In the genomic region with DNA sequence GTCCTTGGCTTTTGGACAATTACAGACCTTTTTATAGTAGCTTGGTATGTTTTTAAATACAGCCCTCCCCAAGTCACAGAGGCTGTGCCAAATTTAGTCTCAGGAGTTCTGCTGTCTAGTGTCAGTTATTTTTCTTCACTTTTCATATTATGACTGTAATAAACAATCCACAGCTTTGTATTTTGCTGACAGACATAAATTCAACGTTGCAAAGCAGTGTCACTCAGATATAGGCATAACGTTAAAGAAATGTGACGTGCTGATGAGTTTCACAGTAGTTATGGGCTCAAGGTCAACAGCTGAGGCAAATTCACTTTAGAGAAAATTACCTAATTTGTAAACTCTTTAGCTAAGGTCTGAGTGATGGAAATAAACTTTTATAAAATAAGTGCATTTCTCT, we compare ENCODE assay signal across 21 cellular contexts.
DNase-seq lines count a peak whose midpoint lies in the region; FAIRE-seq and TF ChIP-seq lines count a peak whose summit lies in the region.
"Had no signal": no experiment of that assay in that cellular context is flagged by ENCODE, and none has a peak within 500 bp of the region (broad histone marks: within the 10 kb centered on the region; RNA-seq: fewer than 3 reads in every experiment).

No MANE protein-coding gene starts in this region.

- TF ChIP-seq EP300 in neural cell (conservative IDR thresholded peaks at IDR 0.05; ENCODE audit: poor library complexity, severe bottlenecking): peak; percentile 48

- H3K79me2 ChIP-seq in OCI-LY1 (ENCODE audit: insufficient read depth, low read length): peaks cover 48% of the 10 kb centered on the region
- H3K79me2 ChIP-seq in neural cell (replicated peaks; ENCODE audit: insufficient read depth, low read length): no peaks in the 10 kb centered on the region

- H3K4me2 ChIP-seq in OCI-LY1 (ENCODE audit: low read length) (peak overlapping the region; percentile 81), neural cell (ENCODE audit: low read length) (no peak overlapping the region)
- H3K4me2 ChIP-seq: BLaER1 had no signal

- no peak for TF ChIP-seq RAD21 in neural cell (conservative IDR thresholded peaks at IDR 0.05)

- H3K4me3 ChIP-seq in OCI-LY1 (ENCODE audit: low read depth, low read length, poor library complexity, severe bottlenecking) (peak overlapping the region; percentile 57), neural cell (ENCODE audit: low read length) (no peak overlapping the region)
- H3K4me3 ChIP-seq: BLaER1, GM12878, GM23248 had no signal

- H3K9me2 ChIP-seq in OCI-LY1 (ENCODE audit: low read depth, low read length): no peaks in the 10 kb centered on the region
- H3K9me2 ChIP-seq in neural cell (ENCODE audit: insufficient read depth, low read length): no peaks in the 10 kb centered on the region

- peak; percentile 60 for FAIRE-seq in D721Med (lab: Jason Lieb, UNC)
- FAIRE-seq: GM12878, GM19239, H1 had no signal

- H3K27me3 ChIP-seq in OCI-LY1 (ENCODE audit: insufficient read depth, low read length): no peaks in the 10 kb centered on the region
- no peaks in the 10 kb centered on the region for H3K27me3 ChIP-seq in neural cell (ENCODE audit: insufficient read depth, low read depth, low read length)
- H3K27me3 ChIP-seq: BLaER1 had no signal

- H3K9ac ChIP-seq in OCI-LY1 (ENCODE audit: low read length) (peak overlapping the region; percentile 77), neural cell (ENCODE audit: low read length) (no peak overlapping the region)
- H3K9ac ChIP-seq: BLaER1, GM23248 had no signal

- H4K20me1 ChIP-seq in OCI-LY1 (ENCODE audit: insufficient read depth, low read length): no peaks in the 10 kb centered on the region
- H4K20me1 ChIP-seq in neural cell (ENCODE audit: insufficient read depth): no peaks in the 10 kb centered on the region
- H4K20me1 ChIP-seq: BLaER1 had no signal

- peaks cover 79% of the 10 kb centered on the region for H3K36me3 ChIP-seq in OCI-LY1 (ENCODE audit: insufficient read depth, low read length)
- no peaks in the 10 kb centered on the region for H3K36me3 ChIP-seq in neural cell (ENCODE audit: insufficient read depth, low read length)
- H3K36me3 ChIP-seq: BLaER1 had no signal

- peaks cover 94% of the 10 kb centered on the region for H3K4me1 ChIP-seq in OCI-LY1 (ENCODE audit: insufficient read depth, low read length, severe bottlenecking)
- H3K4me1 ChIP-seq: Caco-2 had no signal

- H3K27ac ChIP-seq in OCI-LY1 (ENCODE audit: low read depth, low read length, poor library complexity, severe bottlenecking): peak overlapping the region; percentile 98
- no peak overlapping the region for H3K27ac ChIP-seq in neural cell (ENCODE audit: low read length)
- H3K27ac ChIP-seq: BLaER1, C4-2B, GM23248 had no signal

- H2AFZ ChIP-seq in OCI-LY1 (ENCODE audit: low read length): no peak overlapping the region
- no peak overlapping the region for H2AFZ ChIP-seq in neural cell (ENCODE audit: low read depth, low read length)
- H2AFZ ChIP-seq: GM23248 had no signal

- no peaks in the 10 kb centered on the region for H3K9me3 ChIP-seq in OCI-LY1 (ENCODE audit: low read length)
- H3K9me3 ChIP-seq in neural cell (ENCODE audit: low read length): no peaks in the 10 kb centered on the region
- H3K9me3 ChIP-seq: BLaER1, Caco-2 had no signal

- no peak for DNase-seq in D721Med (ENCODE audit: insufficient read length, low spot score)
- no peak for DNase-seq in stimulated activated CD4-positive, alpha-beta T cell treated with anti-CD3 and anti-CD28 coated beads, Interleukin-4, amount 100 ng/mL, for 24 hours
- no peak for DNase-seq in activated CD8-positive, alpha-beta memory T cell treated with anti-CD3 and anti-CD28 coated beads, Interleukin-2, amount 50 U/mL, for 48 hours
- DNase-seq in stimulated activated CD4-positive, alpha-beta T cell treated with anti-CD3 and anti-CD28 coated beads, Interleukin-2, amount 100 ng/mL, for 48 hours: no peak
- DNase-seq: Caco-2; CD4-positive, CD25-positive, alpha-beta regulatory T cell; CD8-positive, alpha-beta T cell; DMS 273 treated with DMSO at 0.1 percent for 48 hours; DMS79; EL; GDM1; GM23248; H7; HCEC 1CT had no signal

- TF ChIP-seq CTCF in D721Med (IDR thresholded peaks at IDR 0.05; ENCODE audit: insufficient read depth, missing control alignments) (no peak), OCI-LY1 (IDR thresholded peaks at IDR 0.05; ENCODE audit: low read length) (no peak), neural cell (IDR thresholded peaks at IDR 0.05; ENCODE audit: poor library complexity, severe bottlenecking) (no peak)

- peaks cover 10% of the 10 kb centered on the region; the same call in 1 of the 2 replicates for H3F3A ChIP-seq in OCI-LY1 (ENCODE audit: insufficient read depth, low read length)
- H3F3A ChIP-seq in neural cell (ENCODE audit: insufficient read depth, low read length, poor library complexity, severe bottlenecking): no peaks in the 10 kb centered on the region

TF ChIP-seq in neural cell, 6 proteins besides CTCF, POLR2A, EP300 and RAD21:
- no peak for TF ChIP-seq SMC3 (conservative IDR thresholded peaks at IDR 0.05; ENCODE audit: poor library complexity)
- TF ChIP-seq POLR2AphosphoS5 (IDR thresholded peaks at IDR 0.05): peak; percentile 62
TF ChIP-seq in neural cell: peak in this region for 1.
